Comparison of ENCODE assay signal across 11 cellular contexts in genomic region chr13:114019367-114019766, GRCh38. TPM values are rescaled to one million over a fixed set of nuclear protein-coding genes. Genes with fewer than 3 reads are reported as not detected.
A peak's percentile ranks its signal among the peaks of the same experiment; 100 is the strongest.
DNase-seq lines count a peak whose midpoint lies in the region; ATAC-seq and TF ChIP-seq lines count a peak whose summit lies in the region.
"Had no signal": no experiment of that assay in that cellular context is flagged by ENCODE, and none has a peak within 500 bp of the region (broad histone marks: within the 10 kb centered on the region; RNA-seq: fewer than 3 reads in every experiment).

No MANE protein-coding gene starts in this region.

- H3K27ac Mint-ChIP-seq in T-helper 2 cell treated with Interferon-gamma antibody and Interleukin-4, amounts not matched to agents 5 μg/mL and 100 μg/mL, for 36 hours: no peak overlapping the region
- H3K27ac Mint-ChIP-seq in activated B cell treated with CpG ODN at 0.5 μM for 24 hours (no peak overlapping the region), endothelial cell (ENCODE audit: unreplicated experiment) (no peak overlapping the region)
- H3K27ac Mint-ChIP-seq: activated naive CD8-positive, alpha-beta T cell had no signal

- H3K4me3 Mint-ChIP-seq in T-helper 2 cell treated with Interferon-gamma antibody and Interleukin-4, amounts not matched to agents 5 μg/mL and 100 μg/mL, for 36 hours: no peak overlapping the region
- H3K4me3 Mint-ChIP-seq in activated B cell treated with CpG ODN at 0.5 μM for 24 hours (no peak overlapping the region), endothelial cell (ENCODE audit: unreplicated experiment) (peak overlapping the region; percentile 37)
- H3K4me3 Mint-ChIP-seq: activated naive CD8-positive, alpha-beta T cell; stimulated activated naive CD8-positive, alpha-beta T cell treated with anti-CD3 and anti-CD28 coated beads, Interleukin-15, amount 100 ng/mL, for 72 hours had no signal

- POLR2A ChIA-PET in activated B cell treated with CpG ODN at 0.5 μM for 24 hours (lab: Charles Lee): no interaction called here

- intact Hi-C loops in activated B cell treated with CpG ODN at 0.5 μM for 24 hours (cut with micrococcal nuclease): no loop called here

- H3K27me3 Mint-ChIP-seq in T-helper 2 cell treated with Interferon-gamma antibody and Interleukin-4, amounts not matched to agents 5 μg/mL and 100 μg/mL, for 36 hours (ENCODE audit: low read depth): no peaks in the 10 kb centered on the region
- H3K27me3 Mint-ChIP-seq in activated B cell treated with CpG ODN at 0.5 μM for 24 hours: no peaks in the 10 kb centered on the region
- peaks cover 16% of the 10 kb centered on the region for H3K27me3 Mint-ChIP-seq in endothelial cell (ENCODE audit: unreplicated experiment)
- H3K27me3 Mint-ChIP-seq: activated naive CD8-positive, alpha-beta T cell; stimulated activated naive CD8-positive, alpha-beta T cell treated with anti-CD3 and anti-CD28 coated beads, Interleukin-15, amount 100 ng/mL, for 72 hours had no signal

- no peak for TF ChIP-seq CTCF in activated B cell treated with CpG ODN at 0.5 μM for 24 hours (IDR thresholded peaks at IDR 0.05)
- TF ChIP-seq CTCF in endothelial cell (IDR thresholded peaks at IDR 0.05; ENCODE audit: unreplicated experiment): no peak

- no peaks in the 10 kb centered on the region for H3K9me3 Mint-ChIP-seq in T-helper 2 cell treated with Interferon-gamma antibody and Interleukin-4, amounts not matched to agents 5 μg/mL and 100 μg/mL, for 36 hours
- H3K9me3 Mint-ChIP-seq in activated B cell treated with CpG ODN at 0.5 μM for 24 hours (no peaks in the 10 kb centered on the region), endothelial cell (ENCODE audit: unreplicated experiment) (no peaks in the 10 kb centered on the region)
- H3K9me3 Mint-ChIP-seq: stimulated activated naive CD8-positive, alpha-beta T cell treated with anti-CD3 and anti-CD28 coated beads, Interleukin-15, amount 100 ng/mL, for 72 hours had no signal

- CTCF ChIA-PET in activated B cell treated with CpG ODN at 0.5 μM for 24 hours (lab: Charles Lee): no interaction called here

- H3K4me1 Mint-ChIP-seq in T-helper 2 cell treated with Interferon-gamma antibody and Interleukin-4, amounts not matched to agents 5 μg/mL and 100 μg/mL, for 36 hours (ENCODE audit: low read depth): no peaks in the 10 kb centered on the region
- H3K4me1 Mint-ChIP-seq in activated B cell treated with CpG ODN at 0.5 μM for 24 hours: peaks cover 28% of the 10 kb centered on the region
- peaks cover 8% of the 10 kb centered on the region for H3K4me1 Mint-ChIP-seq in endothelial cell (ENCODE audit: unreplicated experiment)

- ATAC-seq in activated B cell treated with CpG ODN at 0.5 μM for 24 hours (ENCODE audit: low read depth) (peak; percentile 43), HG03457 (IDR thresholded peaks at IDR 0.05; ENCODE audit: unreplicated experiment) (no peak)
- ATAC-seq: stimulated activated naive CD8-positive, alpha-beta T cell treated with anti-CD3 and anti-CD28 coated beads, Interleukin-15, amount 100 ng/mL, for 72 hours had no signal

- DNase-seq in T-helper 2 cell: peak in 3 of 5 experiments; percentile 10 to 45 (median 25)
- no peak for DNase-seq in T-helper 2 cell treated with Interferon-gamma antibody and Interleukin-4, amounts not matched to agents 5 μg/mL and 100 μg/mL, for 36 hours (ENCODE audit: low spot score)
- DNase-seq in activated B cell treated with CpG ODN at 0.5 μM for 24 hours: no peak
- DNase-seq in endothelial cell (ENCODE audit: low spot score): peak; percentile 35
- DNase-seq in stimulated activated naive CD4-positive, alpha-beta T cell treated with Interleukin-2 at 50 U/mL for 16 hours (lab: John Stamatoyannopoulos, UW): peak; percentile 17
- DNase-seq in NCI-H2171 (lab: John Stamatoyannopoulos, UW): no peak
- DNase-seq in NOMO-1 (lab: John Stamatoyannopoulos, UW; ENCODE audit: unreplicated experiment in 2 of 2): no peak
- DNase-seq: NCI-H774 had no signal

- H3K36me3 Mint-ChIP-seq in T-helper 2 cell treated with Interferon-gamma antibody and Interleukin-4, amounts not matched to agents 5 μg/mL and 100 μg/mL, for 36 hours (ENCODE audit: low read depth): peaks cover 28% of the 10 kb centered on the region
- peaks cover 68% of the 10 kb centered on the region for H3K36me3 Mint-ChIP-seq in activated B cell treated with CpG ODN at 0.5 μM for 24 hours (ENCODE audit: low read depth)
- H3K36me3 Mint-ChIP-seq in endothelial cell (ENCODE audit: low read depth, unreplicated experiment): peaks cover 34% of the 10 kb centered on the region
- H3K36me3 Mint-ChIP-seq: activated naive CD8-positive, alpha-beta T cell had no signal

RNA-seq across cellular contexts. Expression of gene C13orf46, which starts 45.5 kb away (rescaled TPM):
- total RNA-seq in activated B cell treated with CpG ODN at 0.5 μM for 24 hours (0.46 and 0.69 TPM in 2 replicates), endothelial cell (ENCODE audit: unreplicated experiment) (1.5 TPM)

Comparison
In these comparisons a context has a peak if more than half of its experiments do, and no peak if none do; other contexts are left out.
1. DNase-seq: peak in T-helper 2 cell (3 of 5), endothelial cell (single experiment) and stimulated activated naive CD4-positive, alpha-beta T cell treated with Interleukin-2 at 50 U/mL for 16 hours (single experiment); none in T-helper 2 cell treated with Interferon-gamma antibody and Interleukin-4, amounts not matched to agents 5 μg/mL and 100 μg/mL, for 36 hours (single experiment), activated B cell treated with CpG ODN at 0.5 μM for 24 hours (single experiment), NCI-H2171 (single experiment) and NOMO-1 (0 of 2).